27 cellular contexts compared by ENCODE assay signal in genomic region chr1:210170220-210170619, GRCh38.
"Had no signal": no experiment of that assay in that cellular context is flagged by ENCODE, and none has a peak within 500 bp of the region (broad histone marks: within the 10 kb centered on the region; RNA-seq: fewer than 3 reads in every experiment).

No MANE protein-coding gene starts in this region.

- H3K9me3 ChIP-seq: neutrophil, pancreas, psoas muscle, suprapubic skin, testis, tibial artery, transverse colon, upper lobe of right lung, uterus had no signal

- H3K27ac ChIP-seq: neutrophil, pancreas, psoas muscle, skin epidermis, suprapubic skin, testis, tibial artery, transverse colon, upper lobe of right lung, uterus had no signal

- H3K4me3 ChIP-seq: pancreas, psoas muscle, skin epidermis, suprapubic skin, testis, tibial artery, transverse colon, upper lobe of right lung, uterus had no signal

- FAIRE-seq: pancreas had no signal

- H3K36me3 ChIP-seq: neutrophil, pancreas, suprapubic skin, tibial artery, transverse colon, upper lobe of right lung, uterus had no signal

- H3K27me3 ChIP-seq: neutrophil, pancreas, suprapubic skin, testis, tibial artery, transverse colon, uterus had no signal

- DNase-seq: naive B cell; naive thymus-derived CD8-positive, alpha-beta T cell; nephron progenitor cell; nucleus accumbens; pancreas; psoas muscle; right cardiac atrium; stimulated activated CD4-positive, alpha-beta T cell treated with anti-CD3 and anti-CD28 coated beads, Interleukin-15, amount 100 ng/mL, for 24 hours; stimulated activated CD4-positive, alpha-beta T cell treated with anti-CD3 and anti-CD28 coated beads, Interleukin-2, amount 100 ng/mL, for 24 hours; stimulated activated CD4-positive, alpha-beta T cell treated with anti-CD3 and anti-CD28 coated beads, Interleukin-2, amount 100 ng/mL, for 48 hours; stimulated activated CD4-positive, alpha-beta T cell treated with anti-CD3 and anti-CD28 coated beads, Interleukin-4, amount 100 ng/mL, for 24 hours; stimulated activated CD8-positive, alpha-beta memory T cell treated with anti-CD3 and anti-CD28 coated beads, Interleukin-4, amount 100 ng/mL, for 48 hours; stimulated activated naive CD4-positive, alpha-beta T cell; stimulated activated naive CD8-positive, alpha-beta T cell treated with anti-CD3 and anti-CD28 coated beads, Interleukin-15, amount 100 ng/mL, for 72 hours; stimulated activated naive CD8-positive, alpha-beta T cell treated with anti-CD3 and anti-CD28 coated beads, Interleukin-15, Interleukin-2, amounts not matched to agents 100 U/mL and 50 U/mL, for 24 hours; substantia nigra; testis; tibial artery; transverse colon; upper lobe of right lung; uterus had no signal

- ATAC-seq: naive thymus-derived CD8-positive, alpha-beta T cell; natural killer cell treated with Interleukin-12 subunit alpha and Interleukin-12 subunit beta and Interleukin-15 and Interleukin-18, amount 100 ng/mL, for 72 hours; pancreas; psoas muscle; right cardiac atrium; sciatic nerve; stimulated activated memory B cell treated with anti-CD40 and anti-IgM and Interleukin-4, amounts not matched to agents 10 μg/mL and 1 μg/mL and 100 μg/mL, for 72 hours; stimulated activated naive CD8-positive, alpha-beta T cell treated with anti-CD3 and anti-CD28 coated beads, Interleukin-15, amount 100 ng/mL, for 72 hours; stimulated activated naive CD8-positive, alpha-beta T cell treated with anti-CD3 and anti-CD28 coated beads, Interleukin-15, Interleukin-2, amounts not matched to agents 100 U/mL and 50 U/mL, for 24 hours; upper lobe of right lung had no signal

- H3K4me1 ChIP-seq: pancreas, psoas muscle, suprapubic skin, testis, tibial artery, transverse colon, upper lobe of right lung, uterus had no signal
